24 cellular contexts compared by ENCODE assay signal in genomic region chr20:14888172-14888571, GRCh38.
DNase-seq lines count a peak whose midpoint lies in the region; ATAC-seq and TF ChIP-seq lines count a peak whose summit lies in the region.
"Had no signal": no experiment of that assay in that cellular context is flagged by ENCODE, and none has a peak within 500 bp of the region (broad histone marks: within the 10 kb centered on the region; RNA-seq: fewer than 3 reads in every experiment).

No MANE protein-coding gene starts in this region.

- H3K27ac Mint-ChIP-seq in mesothelial cell of epicardium = peak overlapping the region; percentile 19
- H3K27ac Mint-ChIP-seq: B cell; CD4-positive, CD25-positive, alpha-beta regulatory T cell; IgD-negative memory B cell had no signal

- in situ Hi-C loops in T47D (cut with HindIII; ENCODE audit: low pct_unique_long_range_greater_than_20kb, low sequenced_read_pairs) = no loop called here

- no peak overlapping the region for H3K4me3 Mint-ChIP-seq in mesothelial cell of epicardium
- H3K4me3 Mint-ChIP-seq: B cell; CD4-positive, CD25-positive, alpha-beta regulatory T cell; IgD-negative memory B cell had no signal

- no peak for TF ChIP-seq POLR2A in breast epithelium (IDR thresholded peaks at IDR 0.05)

- no peak overlapping the region for H3K4me3 ChIP-seq in breast epithelium
- H3K4me3 ChIP-seq in smooth muscle cell = no peak overlapping the region
- no peak overlapping the region for H3K4me3 ChIP-seq in lower lobe of right lung
- H3K4me3 ChIP-seq: GM23248, HAP-1, Peyer's patch had no signal

- no peaks in the 10 kb centered on the region for H3K79me2 ChIP-seq in smooth muscle cell (ENCODE audit: low read depth)

- H3K27me3 ChIP-seq in breast epithelium (no peaks in the 10 kb centered on the region), smooth muscle cell (ENCODE audit: low read depth) (no peaks in the 10 kb centered on the region), lower lobe of right lung (ENCODE audit: low read depth) (no peaks in the 10 kb centered on the region)
- H3K27me3 ChIP-seq: Peyer's patch had no signal

- H4K20me1 ChIP-seq in smooth muscle cell (ENCODE audit: low read depth) = no peaks in the 10 kb centered on the region

- no peak for ATAC-seq in lower lobe of right lung
- ATAC-seq: Right ventricle myocardium inferior had no signal

- no peaks in the 10 kb centered on the region for H3K36me3 ChIP-seq in breast epithelium
- H3K36me3 ChIP-seq in smooth muscle cell (ENCODE audit: low read depth) = no peaks in the 10 kb centered on the region
- no peaks in the 10 kb centered on the region for H3K36me3 ChIP-seq in lower lobe of right lung
- H3K36me3 ChIP-seq: HAP-1, Peyer's patch had no signal

- no peak overlapping the region for H3K4me2 ChIP-seq in smooth muscle cell

- WGBS in smooth muscle cell (ENCODE audit: low lambda C conversion rate) = 53% methylated on average over 2 of the region's 2 CpGs

- TF ChIP-seq CTCF in breast epithelium (IDR thresholded peaks at IDR 0.05) (no peak), VCaP (conservative IDR thresholded peaks at IDR 0.05) (no peak), mesothelial cell of epicardium (IDR thresholded peaks at IDR 0.05; ENCODE audit: unreplicated experiment) (no peak), smooth muscle cell (IDR thresholded peaks at IDR 0.05; ENCODE audit: borderline replicate concordance, insufficient read depth, poor library complexity, severe bottlenecking) (no peak), lower lobe of right lung (IDR thresholded peaks at IDR 0.05) (no peak)

- no peak overlapping the region for H2AFZ ChIP-seq in smooth muscle cell (ENCODE audit: low read depth)
- H2AFZ ChIP-seq: GM23248 had no signal

- no peaks in the 10 kb centered on the region for H3K9me3 ChIP-seq in breast epithelium
- no peaks in the 10 kb centered on the region for H3K9me3 ChIP-seq in smooth muscle cell (replicated peaks; ENCODE audit: low read depth)
- H3K9me3 ChIP-seq in lower lobe of right lung = no peaks in the 10 kb centered on the region
- H3K9me3 ChIP-seq: HAP-1, Peyer's patch had no signal

- peak; percentile 3 to 8 for DNase-seq in T47D (ENCODE audit: low read depth in 1 of 2, low spot score in 1 of 2)
- no peak for DNase-seq in breast epithelium (ENCODE audit: low spot score in 2 of 2)
- no peak for DNase-seq in mesothelial cell of epicardium (ENCODE audit: low spot score in 2 of 2, unreplicated experiment in 2 of 2)
- peak; percentile 46 for DNase-seq in retina
- DNase-seq in smooth muscle cell (lab: John Stamatoyannopoulos, UW; ENCODE audit: unreplicated experiment) = no peak
- no peak for DNase-seq in lower lobe of right lung
- DNase-seq in NCI-H1417 (lab: John Stamatoyannopoulos, UW) = no peak
- DNase-seq: CD4-positive, CD25-positive, alpha-beta regulatory T cell; COR-L47; DMS 273 treated with DMSO at 0.1 percent for 48 hours; GF-D8; GM23248; Kasumi-1; MM.1S; NCI-H1105; NCI-H1694 treated with DMSO at 0.1 percent for 48 hours; NCI-H2227 treated with DMSO at 0.1 percent for 48 hours; NCI-H524 treated with DMSO at 0.1 percent for 48 hours; Peyer's patch had no signal

- H3K36me3 Mint-ChIP-seq in mesothelial cell of epicardium = no peaks in the 10 kb centered on the region
- H3K36me3 Mint-ChIP-seq: CD4-positive, CD25-positive, alpha-beta regulatory T cell; IgD-negative memory B cell had no signal

- H3K27me3 Mint-ChIP-seq in mesothelial cell of epicardium (ENCODE audit: low read depth) = no peaks in the 10 kb centered on the region
- H3K27me3 Mint-ChIP-seq: CD4-positive, CD25-positive, alpha-beta regulatory T cell had no signal

- H3K9me3 Mint-ChIP-seq in mesothelial cell of epicardium = peaks cover 9% of the 10 kb centered on the region

- intact Hi-C loops in breast epithelium (cut with DNase I; ENCODE audit: low total_unique reads) = no loop called here
- intact Hi-C loops in lower lobe of right lung (cut with DNase I) = no loop called here

- H3F3A ChIP-seq in smooth muscle cell (ENCODE audit: low read depth) = no peaks in the 10 kb centered on the region

- no peak overlapping the region for H3K9ac ChIP-seq in smooth muscle cell (ENCODE audit: low read depth)
- H3K9ac ChIP-seq: GM23248 had no signal

- H3K4me1 Mint-ChIP-seq in mesothelial cell of epicardium = peaks cover 25% of the 10 kb centered on the region
- H3K4me1 Mint-ChIP-seq: B cell; CD4-positive, CD25-positive, alpha-beta regulatory T cell; IgD-negative memory B cell had no signal

- H3K4me1 ChIP-seq in breast epithelium = no peaks in the 10 kb centered on the region
- H3K4me1 ChIP-seq in smooth muscle cell (ENCODE audit: low read depth) = no peaks in the 10 kb centered on the region
- H3K4me1 ChIP-seq in lower lobe of right lung = no peaks in the 10 kb centered on the region
- H3K4me1 ChIP-seq: HAP-1, Peyer's patch had no signal

- H3K27ac ChIP-seq in breast epithelium = no peak overlapping the region
- peak overlapping the region; percentile 12 for H3K27ac ChIP-seq in VCaP
- no peak overlapping the region for H3K27ac ChIP-seq in smooth muscle cell (ENCODE audit: low read depth)
- no peak overlapping the region for H3K27ac ChIP-seq in lower lobe of right lung
- H3K27ac ChIP-seq: GM23248, Peyer's patch had no signal

Comparison
In these comparisons a context has a peak if more than half of its experiments do, and no peak if none do; other contexts are left out.
1. DNase-seq: peak in T47D (2 of 2) and retina (single experiment); none in breast epithelium (0 of 2), mesothelial cell of epicardium (0 of 2), smooth muscle cell (single experiment), lower lobe of right lung (single experiment) and NCI-H1417 (0 of 3).